Comparison of ENCODE assay signal across 11 cellular contexts in the genomic region with DNA sequence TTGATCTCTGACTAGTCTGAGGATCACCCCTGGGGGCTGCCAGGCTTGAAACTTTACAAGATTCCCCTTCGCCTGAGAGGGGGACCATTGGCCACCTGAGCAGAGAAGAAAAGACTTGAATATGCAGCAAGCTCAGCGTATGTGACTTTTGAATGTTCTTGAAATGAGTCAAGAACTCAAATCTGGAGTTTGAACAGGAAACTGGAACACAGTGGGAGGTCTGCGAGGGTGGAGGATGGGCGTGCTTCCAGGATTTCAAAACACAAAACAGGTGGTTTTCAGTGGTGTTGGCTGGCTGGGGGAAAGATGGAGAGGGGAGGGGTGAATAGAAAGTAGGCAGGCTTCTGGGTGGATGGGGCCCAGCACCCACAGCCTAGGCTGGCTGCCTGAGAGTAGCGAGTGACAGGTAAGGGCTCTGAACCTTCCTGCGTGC. TPM values are rescaled to one million over a fixed set of nuclear protein-coding genes. Genes with fewer than 3 reads are reported as not detected.
DNase-seq lines count a peak whose midpoint lies in the region; ATAC-seq, FAIRE-seq and TF ChIP-seq lines count a peak whose summit lies in the region.
"Had no signal": no experiment of that assay in that cellular context is flagged by ENCODE, and none has a peak within 500 bp of the region (broad histone marks: within the 10 kb centered on the region; RNA-seq: fewer than 3 reads in every experiment).

No MANE protein-coding gene starts in this region.

- no peak overlapping the region for H3K9ac ChIP-seq in smooth muscle cell (ENCODE audit: low read depth)

- no peaks in the 10 kb centered on the region for H4K20me1 ChIP-seq in smooth muscle cell (ENCODE audit: low read depth)

- H3K9me3 ChIP-seq in SJCRH30 (replicated peaks) (peaks cover 3% of the 10 kb centered on the region; the same call in 1 of the 2 replicates), smooth muscle cell (replicated peaks; ENCODE audit: low read depth) (no peaks in the 10 kb centered on the region)

- H3K36me3 ChIP-seq in SJCRH30 (no peaks in the 10 kb centered on the region), smooth muscle cell (ENCODE audit: low read depth) (no peaks in the 10 kb centered on the region)

- TF ChIP-seq POLR2A in H54 (IDR thresholded peaks at IDR 0.05; ENCODE audit: low read depth, low read length) = no peak

- no peak overlapping the region for H3K4me2 ChIP-seq in smooth muscle cell

- no peak overlapping the region for H3K27ac ChIP-seq in SJCRH30
- H3K27ac ChIP-seq in smooth muscle cell (ENCODE audit: low read depth) = no peak overlapping the region
- H3K27ac ChIP-seq in dorsolateral prefrontal cortex = no peak overlapping the region

- H3K4me1 ChIP-seq in SJCRH30 (peaks cover 8% of the 10 kb centered on the region; the same call in 1 of the 2 replicates), smooth muscle cell (ENCODE audit: low read depth) (peaks cover 6% of the 10 kb centered on the region)

- H3K4me3 ChIP-seq in SJCRH30 = no peak overlapping the region
- no peak overlapping the region for H3K4me3 ChIP-seq in smooth muscle cell
- H3K4me3 ChIP-seq in dorsolateral prefrontal cortex = no peak overlapping the region

- peak; percentile 86 for FAIRE-seq in H54 (lab: Jason Lieb, UNC)

- TF ChIP-seq CTCF in smooth muscle cell (IDR thresholded peaks at IDR 0.05; ENCODE audit: borderline replicate concordance, insufficient read depth, poor library complexity, severe bottlenecking) (no peak), dorsolateral prefrontal cortex (IDR thresholded peaks at IDR 0.05 in 54 of 56, conservative IDR thresholded peaks at IDR 0.05 in 2 of 56; ENCODE audit: low read depth in 1 of 56, partially characterized antibody in 56 of 56) (no peak)

- no peaks in the 10 kb centered on the region for H3F3A ChIP-seq in smooth muscle cell (ENCODE audit: low read depth)

- no peaks in the 10 kb centered on the region for H3K79me2 ChIP-seq in smooth muscle cell (ENCODE audit: low read depth)

- 58% methylated on average over 6 of the region's 6 CpGs for WGBS in smooth muscle cell (ENCODE audit: low lambda C conversion rate)

- DNase-seq in GM04504 (ENCODE audit: low read depth) (peak; percentile 59), H54 (ENCODE audit: insufficient read length, low spot score) (peak; percentile 54), SJCRH30 (peak; percentile 64 to 74), kidney glomerular epithelial cell (lab: John Stamatoyannopoulos, UW) (peak; percentile 24), GF-D8 (lab: John Stamatoyannopoulos, UW) (no peak), smooth muscle cell (lab: John Stamatoyannopoulos, UW; ENCODE audit: unreplicated experiment) (no peak), dorsolateral prefrontal cortex (no peak)
- DNase-seq: cortex of kidney, MV-4-11 had no signal

- H3K27me3 ChIP-seq in SJCRH30 (peaks cover 5% of the 10 kb centered on the region; the same call in 1 of the 2 replicates), smooth muscle cell (ENCODE audit: low read depth) (peaks cover 42% of the 10 kb centered on the region), dorsolateral prefrontal cortex (peaks cover 0 to 83% (median 49%) of the 10 kb centered on the region in 45 donors)

- H2AFZ ChIP-seq in smooth muscle cell (ENCODE audit: low read depth) = no peak overlapping the region

- no peak for ATAC-seq in HG03521 (IDR thresholded peaks at IDR 0.05; ENCODE audit: unreplicated experiment)

- intact Hi-C loops in dorsolateral prefrontal cortex (cut with DNase I) = loop anchor here in 1 of 2 donors (10.0 kb wide), 2 partner anchors 231 to 259 kb away; partner anchors contain the start of genes FCHO2 and FOXD1

RNA-seq across cellular contexts. Expression of gene TMEM174, which starts 40.6 kb away (rescaled TPM):
- total RNA-seq in SJCRH30 (2014; rRNA removed; shearing (Covaris generic)) = not detected in 2 replicates
- total RNA-seq in smooth muscle cell = not detected in 2 replicates
- polyA plus RNA-seq in smooth muscle cell = not detected in 2 replicates
- not detected for total RNA-seq in dorsolateral prefrontal cortex
- total RNA-seq: mucosa of gallbladder had no signal

Comparison
In these comparisons a context has a peak if more than half of its experiments do, and no peak if none do; other contexts are left out.
1. DNase-seq: peak in GM04504 (single experiment), H54 (single experiment), SJCRH30 (2 of 2) and kidney glomerular epithelial cell (single experiment); none in GF-D8 (single experiment), smooth muscle cell (single experiment) and dorsolateral prefrontal cortex (0 of 10).